ENCODE assay signal across 8 cellular contexts in genomic region chr11:68313574-68314202, GRCh38. TPM values are rescaled to one million over a fixed set of nuclear protein-coding genes. Genes with fewer than 3 reads are reported as not detected.
DNase-seq lines count a peak whose midpoint lies in the region; ATAC-seq and TF ChIP-seq lines count a peak whose summit lies in the region.

No MANE protein-coding gene starts in this region.

- TF ChIP-seq CTCF in Loucy (conservative IDR thresholded peaks at IDR 0.05; ENCODE audit: low read length) (no peak), breast epithelium (IDR thresholded peaks at IDR 0.05) (no peak), lower lobe of right lung (IDR thresholded peaks at IDR 0.05) (no peak), vagina (IDR thresholded peaks at IDR 0.05) (no peak)

- H3K9ac ChIP-seq in Loucy (ENCODE audit: low read depth, low read length, poor library complexity, severe bottlenecking), result peak overlapping the region; percentile 81

- H4K20me1 ChIP-seq in Loucy (ENCODE audit: insufficient read depth, low read length, poor library complexity, severe bottlenecking), result peaks cover 21% of the 10 kb centered on the region

- TF ChIP-seq POLR2A in breast epithelium (IDR thresholded peaks at IDR 0.05) (no peak), vagina (IDR thresholded peaks at IDR 0.05) (no peak)

- H3K9me3 ChIP-seq in Loucy (ENCODE audit: insufficient read depth, low read depth, low read length) (no peaks in the 10 kb centered on the region), breast epithelium (no peaks in the 10 kb centered on the region), lower lobe of right lung (no peaks in the 10 kb centered on the region), vagina (no peaks in the 10 kb centered on the region)

- H3K4me3 ChIP-seq in Loucy (ENCODE audit: low read length, poor library complexity, severe bottlenecking) (peak overlapping the region; percentile 81), breast epithelium (peak overlapping the region; percentile 61 to 96 (median 77)), lower lobe of right lung (peak overlapping the region; percentile 67), vagina (peak overlapping the region; percentile 59 to 66)

- H2AFZ ChIP-seq in Loucy (ENCODE audit: low read length), result no peak overlapping the region; the same call in 1 of the 2 replicates

- intact Hi-C loops in breast epithelium (cut with DNase I; ENCODE audit: low total_unique reads), result no loop called here
- intact Hi-C loops in lower lobe of right lung (cut with DNase I), result no loop called here
- intact Hi-C loops in vagina (cut with DNase I), result no loop called here

- H3K4me1 ChIP-seq in Loucy (ENCODE audit: insufficient read depth, low read length, poor library complexity, severe bottlenecking) (peaks cover 36% of the 10 kb centered on the region), breast epithelium (peaks cover 2 to 11% of the 10 kb centered on the region in 2 donors), lower lobe of right lung (peaks cover 52% of the 10 kb centered on the region), vagina (peaks cover 41% of the 10 kb centered on the region)

- ATAC-seq in lower lobe of right lung (peak in 1 of 2 donors; percentile 7), HG02973 (IDR thresholded peaks at IDR 0.05; ENCODE audit: unreplicated experiment) (no peak)

- H3K27ac ChIP-seq in breast epithelium (peak overlapping the region; percentile 83 to 85), lower lobe of right lung (peak overlapping the region; percentile 66), vagina (peak overlapping the region; percentile 63)

- peaks cover 11% of the 10 kb centered on the region for H3F3A ChIP-seq in Loucy (ENCODE audit: low read depth)

- no peaks in the 10 kb centered on the region for H3K27me3 ChIP-seq in Loucy (ENCODE audit: insufficient read depth, low read length, poor library complexity, severe bottlenecking)
- H3K27me3 ChIP-seq in breast epithelium, result no peaks in the 10 kb centered on the region
- H3K27me3 ChIP-seq in lower lobe of right lung (ENCODE audit: low read depth), result no peaks in the 10 kb centered on the region
- H3K27me3 ChIP-seq in vagina, result no peaks in the 10 kb centered on the region

- no peaks in the 10 kb centered on the region for H3K9me2 ChIP-seq in Loucy (replicated peaks; ENCODE audit: low read depth, low read length)

- DNase-seq in DMS 273 (lab: John Stamatoyannopoulos, UW; ENCODE audit: unreplicated experiment) (peak; percentile 65), breast epithelium (ENCODE audit: low spot score in 2 of 2) (no peak), lower lobe of right lung (no peak), vagina (ENCODE audit: extremely low spot score in 2 of 2) (no peak), Ammon's horn (ENCODE audit: low spot score) (no peak)
- DNase-seq in activated CD4-positive, alpha-beta T cell treated with anti-CD3 and anti-CD28 coated beads, Interleukin-2, amount 50 U/mL, for 1 hour, result no peak

- H3K36me3 ChIP-seq in Loucy (ENCODE audit: insufficient read depth, low read length) (no peaks in the 10 kb centered on the region), breast epithelium (no peaks in the 10 kb centered on the region), lower lobe of right lung (no peaks in the 10 kb centered on the region), vagina (no peaks in the 10 kb centered on the region)

- H3K4me2 ChIP-seq in Loucy (ENCODE audit: low read depth, low read length, poor library complexity, severe bottlenecking), result peak overlapping the region; percentile 87

- peaks cover 56% of the 10 kb centered on the region for H3K79me2 ChIP-seq in Loucy (ENCODE audit: insufficient read depth, low read length)

RNA-seq across cellular contexts. Expression of gene LRP5, which starts 1.3 kb away (rescaled TPM):
- total RNA-seq in breast epithelium (10 to 100 TPM; 23.6 to 48.8 (median 24.5) TPM), lower lobe of right lung (66.1 TPM), vagina (42.5 TPM)

RNA-seq across cellular contexts. Expression of gene C11orf24, which starts 41.9 kb away (rescaled TPM):
- total RNA-seq in breast epithelium (10 to 100 TPM; 11.4 to 22.7 (median 12.5) TPM), lower lobe of right lung (24.7 TPM), vagina (38.1 TPM)
